7 cellular contexts compared by ENCODE assay signal in genomic region chr5:150549735-150550134, GRCh38.
"Had no signal": no experiment of that assay in that cellular context is flagged by ENCODE, and none has a peak within 500 bp of the region (broad histone marks: within the 10 kb centered on the region; RNA-seq: fewer than 3 reads in every experiment).

No MANE protein-coding gene starts in this region.

- ATAC-seq: GM23338, HCT116 had no signal

- H3K4me2 ChIP-seq: GM23338 had no signal

- H3K9me3 ChIP-seq: HAP-1 had no signal

- H2AFZ ChIP-seq: GM23338 had no signal

- H3K4me3 ChIP-seq: GM23338, HAP-1 had no signal

- H3K4me1 ChIP-seq: HAP-1 had no signal

- FAIRE-seq: H1, H54, HTR-8/SVneo had no signal

- DNase-seq: KG1 had no signal
